In genomic region chr9:127081250-127082185, GRCh38 we compare ENCODE assay signal across 19 cellular contexts. TPM values are rescaled to one million over a fixed set of nuclear protein-coding genes. Genes with fewer than 3 reads are reported as not detected.
"Had no signal": no experiment of that assay in that cellular context is flagged by ENCODE, and none has a peak within 500 bp of the region (broad histone marks: within the 10 kb centered on the region; RNA-seq: fewer than 3 reads in every experiment).

No MANE protein-coding gene starts in this region.

- DNase-seq: activated CD4-positive, alpha-beta T cell treated with anti-CD3 and anti-CD28 coated beads, Interleukin-2, amount 10 ng/mL, durations not matched to agents 24 days and 14 days; activated CD8-positive, alpha-beta T cell treated with anti-CD3 and anti-CD28 coated beads for 36 hours; activated effector memory CD4-positive, alpha-beta T cell treated with anti-CD3 and anti-CD28 coated beads, Interleukin-2, amount 50 U/mL, for 16 hours; activated T-cell treated with anti-CD3 and anti-CD28 coated beads, Interleukin-2, amount 50 U/mL, for 72 hours; effector CD8-positive, alpha-beta T cell; left colon; midbrain; nucleus accumbens; stimulated activated CD4-positive, alpha-beta T cell treated with anti-CD3 and anti-CD28 coated beads, Interleukin-4, amount 100 ng/mL, for 24 hours; T-cell; T-helper 9 cell; tibial artery had no signal

- H3K9me3 ChIP-seq: ascending aorta, breast epithelium, tibial artery, uterus had no signal

- H3K4me2 ChIP-seq: smooth muscle cell had no signal

- H3K27ac ChIP-seq: ascending aorta, breast epithelium, tibial artery, uterus had no signal

- H3K27me3 ChIP-seq: ascending aorta, breast epithelium, tibial artery, uterus had no signal

- H3K36me3 ChIP-seq: ascending aorta, breast epithelium, uterus had no signal

- H3K4me3 ChIP-seq: ascending aorta, breast epithelium, smooth muscle cell, tibial artery, uterus had no signal

- H3K4me1 ChIP-seq: ascending aorta, tibial artery had no signal

- ATAC-seq: activated CD8-positive, alpha-beta T cell treated with anti-CD3 and anti-CD28 coated beads for 36 hours; esophagus mucosa; left colon; SK-N-SH treated with all-trans-retinoic acid at 6 μM for 48 hours; stimulated activated effector memory CD8-positive, alpha-beta T cell treated with anti-CD3 and anti-CD28 coated beads, Interleukin-12 subunit alpha, Interleukin-12 subunit beta, amount 100 ng/mL, for 72 hours; T-cell had no signal

RNA-seq across cellular contexts. Expression of gene ANGPTL2, which starts 40.9 kb away (rescaled TPM):
- total RNA-seq: activated CD4-positive, alpha-beta T cell treated with anti-CD3 and anti-CD28 coated beads, Interleukin-2, amount 10 ng/mL, durations not matched to agents 24 days and 14 days; activated CD8-positive, alpha-beta T cell treated with anti-CD3 and anti-CD28 coated beads for 36 hours; activated T-cell treated with anti-CD3 and anti-CD28 coated beads, Interleukin-2, amount 50 U/mL, for 72 hours had no signal
